ENCODE assay signal across 1 cellular context in genomic region chr1:228368801-228369607, GRCh38.
TF ChIP-seq lines count a peak whose summit lies in the region.

No MANE protein-coding gene starts in this region.

TF ChIP-seq in K562, 482 proteins besides CTCF, POLR2A, EP300 and RAD21 (continued from another document and continues in another):
- TF ChIP-seq ZBTB1 (CRISPR knock-in tag; IDR thresholded peaks at IDR 0.05; ENCODE audit: borderline replicate concordance, low read depth) (peak; percentile 50; the same call in 1 of the 2 replicates), ZNF561 (CRISPR knock-in tag; conservative IDR thresholded peaks at IDR 0.05) (no peak), TFE3 (CRISPR knock-in tag; IDR thresholded peaks at IDR 0.05) (peak; percentile 93), TGIF2 (CRISPR knock-in tag; IDR thresholded peaks at IDR 0.05) (no peak), SMARCB1 (IDR thresholded peaks at IDR 0.05; ENCODE audit: insufficient read length, low read depth) (no peak), RNF219 (CRISPR knock-in tag; IDR thresholded peaks at IDR 0.05) (no peak), NR2C1 (IDR thresholded peaks at IDR 0.05) (no peak; the same call in 1 of the 2 replicates), NR2C1 (tag; IDR thresholded peaks at IDR 0.05) (peak; percentile 61), HMG20A (CRISPR knock-in tag; conservative IDR thresholded peaks at IDR 0.05) (no peak), SMAD1 (IDR thresholded peaks at IDR 0.05; ENCODE audit: low read depth, low read length, partially characterized antibody) (peak; percentile 52), BCOR (IDR thresholded peaks at IDR 0.05) (peak; percentile 79), BRCA1 (IDR thresholded peaks at IDR 0.05) (no peak), BRCA1 (CRISPR knock-in tag; IDR thresholded peaks at IDR 0.05) (no peak), MYBL2 (IDR thresholded peaks at IDR 0.05; ENCODE audit: low read depth) (no peak), MYBL2 (CRISPR knock-in tag; IDR thresholded peaks at IDR 0.05; ENCODE audit: borderline replicate concordance) (no peak), HDAC6 (IDR thresholded peaks at IDR 0.05; ENCODE audit: low read depth, low read length) (no peak), NCOA4 (IDR thresholded peaks at IDR 0.05; ENCODE audit: partially characterized antibody) (no peak), HEY1 (CRISPR knock-in tag; IDR thresholded peaks at IDR 0.05; ENCODE audit: borderline replicate concordance) (peak; percentile 26; the same call in 1 of the 2 replicates), MYC (IDR thresholded peaks at IDR 0.05; ENCODE audit: low read depth, low read length) (peak; percentile 94), MYC (CRISPR knock-in tag; IDR thresholded peaks at IDR 0.05; ENCODE audit: borderline replicate concordance, low read depth) (no peak), POLR2AphosphoS2 (IDR thresholded peaks at IDR 0.05; ENCODE audit: low read length) (no peak; the same call in 1 of the 2 replicates), CHD4 (IDR thresholded peaks at IDR 0.05; ENCODE audit: insufficient read depth, insufficient replicate concordance, low read depth, low read length, poor library complexity, severe bottlenecking) (no peak), SREBF1 (IDR thresholded peaks at IDR 0.05; ENCODE audit: borderline replicate concordance, low read depth, low read length) (no peak), ZNF165 (CRISPR knock-in tag; IDR thresholded peaks at IDR 0.05; ENCODE audit: borderline replicate concordance) (no peak), TBP (optimal IDR thresholded peaks at IDR 0.05; ENCODE audit: low read depth, low read length) (no peak), FOXJ3 (CRISPR knock-in tag; IDR thresholded peaks at IDR 0.05) (no peak), PRMT5 (CRISPR knock-in tag; IDR thresholded peaks at IDR 0.05) (no peak), RCOR1 (IDR thresholded peaks at IDR 0.05; ENCODE audit: borderline replicate concordance in 1 of 2, low read depth in 2 of 2, low read length in 2 of 2) (peak; percentile 70 to 93; a peak in 2 of 4 replicates), HNRNPK (IDR thresholded peaks at IDR 0.05; ENCODE audit: low read depth, low read length, poor library complexity, severe bottlenecking) (no peak), PREB (CRISPR knock-in tag; IDR thresholded peaks at IDR 0.05) (no peak)
- TF ChIP-seq, protein P1, sequence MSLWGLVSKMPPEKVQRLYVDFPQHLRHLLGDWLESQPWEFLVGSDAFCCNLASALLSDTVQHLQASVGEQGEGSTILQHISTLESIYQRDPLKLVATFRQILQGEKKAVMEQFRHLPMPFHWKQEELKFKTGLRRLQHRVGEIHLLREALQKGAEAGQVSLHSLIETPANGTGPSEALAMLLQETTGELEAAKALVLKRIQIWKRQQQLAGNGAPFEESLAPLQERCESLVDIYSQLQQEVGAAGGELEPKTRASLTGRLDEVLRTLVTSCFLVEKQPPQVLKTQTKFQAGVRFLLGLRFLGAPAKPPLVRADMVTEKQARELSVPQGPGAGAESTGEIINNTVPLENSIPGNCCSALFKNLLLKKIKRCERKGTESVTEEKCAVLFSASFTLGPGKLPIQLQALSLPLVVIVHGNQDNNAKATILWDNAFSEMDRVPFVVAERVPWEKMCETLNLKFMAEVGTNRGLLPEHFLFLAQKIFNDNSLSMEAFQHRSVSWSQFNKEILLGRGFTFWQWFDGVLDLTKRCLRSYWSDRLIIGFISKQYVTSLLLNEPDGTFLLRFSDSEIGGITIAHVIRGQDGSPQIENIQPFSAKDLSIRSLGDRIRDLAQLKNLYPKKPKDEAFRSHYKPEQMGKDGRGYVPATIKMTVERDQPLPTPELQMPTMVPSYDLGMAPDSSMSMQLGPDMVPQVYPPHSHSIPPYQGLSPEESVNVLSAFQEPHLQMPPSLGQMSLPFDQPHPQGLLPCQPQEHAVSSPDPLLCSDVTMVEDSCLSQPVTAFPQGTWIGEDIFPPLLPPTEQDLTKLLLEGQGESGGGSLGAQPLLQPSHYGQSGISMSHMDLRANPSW (CRISPR knock-in tag; IDR thresholded peaks at IDR 0.05): no peak
- TF ChIP-seq, protein P2, sequence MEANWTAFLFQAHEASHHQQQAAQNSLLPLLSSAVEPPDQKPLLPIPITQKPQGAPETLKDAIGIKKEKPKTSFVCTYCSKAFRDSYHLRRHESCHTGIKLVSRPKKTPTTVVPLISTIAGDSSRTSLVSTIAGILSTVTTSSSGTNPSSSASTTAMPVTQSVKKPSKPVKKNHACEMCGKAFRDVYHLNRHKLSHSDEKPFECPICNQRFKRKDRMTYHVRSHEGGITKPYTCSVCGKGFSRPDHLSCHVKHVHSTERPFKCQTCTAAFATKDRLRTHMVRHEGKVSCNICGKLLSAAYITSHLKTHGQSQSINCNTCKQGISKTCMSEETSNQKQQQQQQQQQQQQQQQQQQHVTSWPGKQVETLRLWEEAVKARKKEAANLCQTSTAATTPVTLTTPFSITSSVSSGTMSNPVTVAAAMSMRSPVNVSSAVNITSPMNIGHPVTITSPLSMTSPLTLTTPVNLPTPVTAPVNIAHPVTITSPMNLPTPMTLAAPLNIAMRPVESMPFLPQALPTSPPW (CRISPR knock-in tag; IDR thresholded peaks at IDR 0.05): peak; percentile 92
- TF ChIP-seq, protein P3, sequence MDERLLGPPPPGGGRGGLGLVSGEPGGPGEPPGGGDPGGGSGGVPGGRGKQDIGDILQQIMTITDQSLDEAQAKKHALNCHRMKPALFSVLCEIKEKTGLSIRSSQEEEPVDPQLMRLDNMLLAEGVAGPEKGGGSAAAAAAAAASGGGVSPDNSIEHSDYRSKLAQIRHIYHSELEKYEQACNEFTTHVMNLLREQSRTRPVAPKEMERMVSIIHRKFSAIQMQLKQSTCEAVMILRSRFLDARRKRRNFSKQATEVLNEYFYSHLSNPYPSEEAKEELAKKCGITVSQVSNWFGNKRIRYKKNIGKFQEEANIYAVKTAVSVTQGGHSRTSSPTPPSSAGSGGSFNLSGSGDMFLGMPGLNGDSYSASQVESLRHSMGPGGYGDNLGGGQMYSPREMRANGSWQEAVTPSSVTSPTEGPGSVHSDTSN (CRISPR knock-in tag; IDR thresholded peaks at IDR 0.05; ENCODE audit: low read depth): no peak
- TF ChIP-seq, protein P3 (tag; conservative IDR thresholded peaks at IDR 0.05; ENCODE audit: low read depth): peak; percentile 63
- TF ChIP-seq, protein P4, sequence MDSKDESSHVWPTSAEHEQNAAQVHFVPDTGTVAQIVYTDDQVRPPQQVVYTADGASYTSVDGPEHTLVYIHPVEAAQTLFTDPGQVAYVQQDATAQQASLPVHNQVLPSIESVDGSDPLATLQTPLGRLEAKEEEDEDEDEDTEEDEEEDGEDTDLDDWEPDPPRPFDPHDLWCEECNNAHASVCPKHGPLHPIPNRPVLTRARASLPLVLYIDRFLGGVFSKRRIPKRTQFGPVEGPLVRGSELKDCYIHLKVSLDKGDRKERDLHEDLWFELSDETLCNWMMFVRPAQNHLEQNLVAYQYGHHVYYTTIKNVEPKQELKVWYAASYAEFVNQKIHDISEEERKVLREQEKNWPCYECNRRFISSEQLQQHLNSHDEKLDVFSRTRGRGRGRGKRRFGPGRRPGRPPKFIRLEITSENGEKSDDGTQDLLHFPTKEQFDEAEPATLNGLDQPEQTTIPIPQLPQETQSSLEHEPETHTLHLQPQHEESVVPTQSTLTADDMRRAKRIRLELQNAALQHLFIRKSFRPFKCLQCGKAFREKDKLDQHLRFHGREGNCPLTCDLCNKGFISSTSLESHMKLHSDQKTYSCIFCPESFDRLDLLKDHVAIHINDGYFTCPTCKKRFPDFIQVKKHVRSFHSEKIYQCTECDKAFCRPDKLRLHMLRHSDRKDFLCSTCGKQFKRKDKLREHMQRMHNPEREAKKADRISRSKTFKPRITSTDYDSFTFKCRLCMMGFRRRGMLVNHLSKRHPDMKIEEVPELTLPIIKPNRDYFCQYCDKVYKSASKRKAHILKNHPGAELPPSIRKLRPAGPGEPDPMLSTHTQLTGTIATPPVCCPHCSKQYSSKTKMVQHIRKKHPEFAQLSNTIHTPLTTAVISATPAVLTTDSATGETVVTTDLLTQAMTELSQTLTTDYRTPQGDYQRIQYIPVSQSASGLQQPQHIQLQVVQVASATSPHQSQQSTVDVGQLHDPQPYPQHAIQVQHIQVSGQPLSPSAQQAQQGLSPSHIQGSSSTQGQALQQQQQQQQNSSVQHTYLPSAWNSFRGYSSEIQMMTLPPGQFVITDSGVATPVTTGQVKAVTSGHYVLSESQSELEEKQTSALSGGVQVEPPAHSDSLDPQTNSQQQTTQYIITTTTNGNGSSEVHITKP (IDR thresholded peaks at IDR 0.05; ENCODE audit: partially characterized antibody): peak; percentile 99
- TF ChIP-seq, protein P5, sequence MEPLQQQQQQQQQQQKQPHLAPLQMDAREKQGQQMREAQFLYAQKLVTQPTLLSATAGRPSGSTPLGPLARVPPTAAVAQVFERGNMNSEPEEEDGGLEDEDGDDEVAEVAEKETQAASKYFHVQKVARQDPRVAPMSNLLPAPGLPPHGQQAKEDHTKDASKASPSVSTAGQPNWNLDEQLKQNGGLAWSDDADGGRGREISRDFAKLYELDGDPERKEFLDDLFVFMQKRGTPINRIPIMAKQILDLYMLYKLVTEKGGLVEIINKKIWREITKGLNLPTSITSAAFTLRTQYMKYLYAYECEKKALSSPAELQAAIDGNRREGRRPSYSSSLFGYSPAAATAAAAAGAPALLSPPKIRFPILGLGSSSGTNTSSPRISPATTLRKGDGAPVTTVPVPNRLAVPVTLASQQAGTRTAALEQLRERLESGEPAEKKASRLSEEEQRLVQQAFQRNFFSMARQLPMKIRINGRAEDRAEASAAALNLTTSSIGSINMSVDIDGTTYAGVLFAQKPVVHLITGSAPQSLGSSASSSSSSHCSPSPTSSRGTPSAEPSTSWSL (CRISPR knock-in tag; IDR thresholded peaks at IDR 0.05; ENCODE audit: borderline replicate concordance): no peak
- TF ChIP-seq, protein P6, sequence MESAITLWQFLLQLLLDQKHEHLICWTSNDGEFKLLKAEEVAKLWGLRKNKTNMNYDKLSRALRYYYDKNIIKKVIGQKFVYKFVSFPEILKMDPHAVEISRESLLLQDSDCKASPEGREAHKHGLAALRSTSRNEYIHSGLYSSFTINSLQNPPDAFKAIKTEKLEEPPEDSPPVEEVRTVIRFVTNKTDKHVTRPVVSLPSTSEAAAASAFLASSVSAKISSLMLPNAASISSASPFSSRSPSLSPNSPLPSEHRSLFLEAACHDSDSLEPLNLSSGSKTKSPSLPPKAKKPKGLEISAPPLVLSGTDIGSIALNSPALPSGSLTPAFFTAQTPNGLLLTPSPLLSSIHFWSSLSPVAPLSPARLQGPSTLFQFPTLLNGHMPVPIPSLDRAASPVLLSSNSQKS (CRISPR knock-in tag; IDR thresholded peaks at IDR 0.05): no peak
